ENCODE assay signal across 1 cellular context in the genomic region with DNA sequence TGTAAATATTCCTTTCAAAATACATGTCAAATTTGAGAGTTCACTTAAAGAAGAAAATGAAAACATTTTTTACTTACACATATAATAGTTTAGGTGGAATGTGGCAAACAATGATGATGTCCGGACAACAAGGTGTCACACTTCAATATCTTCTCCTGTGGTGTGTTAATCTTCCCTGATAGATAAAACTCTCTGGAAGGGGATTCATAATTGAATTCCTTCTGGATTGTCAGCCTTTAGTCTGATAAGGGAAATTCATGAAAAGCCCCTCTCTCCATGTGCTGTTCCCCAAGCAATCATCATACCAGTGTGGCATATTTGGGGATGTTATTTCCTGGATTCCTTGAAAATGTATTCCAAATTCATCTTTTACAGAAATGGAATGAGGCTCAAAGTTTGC.
TF ChIP-seq lines count a peak whose summit lies in the region.

No MANE protein-coding gene starts in this region.

TF ChIP-seq in H1, 55 proteins besides CTCF, POLR2A, EP300 and RAD21:
- no peak for TF ChIP-seq BACH1 (IDR thresholded peaks at IDR 0.05; ENCODE audit: low read length)
- no peak for TF ChIP-seq TCF12 (IDR thresholded peaks at IDR 0.05; ENCODE audit: low read depth, low read length)
- TF ChIP-seq, protein P1, sequence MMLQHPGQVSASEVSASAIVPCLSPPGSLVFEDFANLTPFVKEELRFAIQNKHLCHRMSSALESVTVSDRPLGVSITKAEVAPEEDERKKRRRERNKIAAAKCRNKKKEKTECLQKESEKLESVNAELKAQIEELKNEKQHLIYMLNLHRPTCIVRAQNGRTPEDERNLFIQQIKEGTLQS (IDR thresholded peaks at IDR 0.05; ENCODE audit: insufficient read depth, low read depth, low read length): no peak
- TF ChIP-seq TEAD4 (IDR thresholded peaks at IDR 0.05; ENCODE audit: low read depth, low read length): no peak
- TF ChIP-seq, protein P2, sequence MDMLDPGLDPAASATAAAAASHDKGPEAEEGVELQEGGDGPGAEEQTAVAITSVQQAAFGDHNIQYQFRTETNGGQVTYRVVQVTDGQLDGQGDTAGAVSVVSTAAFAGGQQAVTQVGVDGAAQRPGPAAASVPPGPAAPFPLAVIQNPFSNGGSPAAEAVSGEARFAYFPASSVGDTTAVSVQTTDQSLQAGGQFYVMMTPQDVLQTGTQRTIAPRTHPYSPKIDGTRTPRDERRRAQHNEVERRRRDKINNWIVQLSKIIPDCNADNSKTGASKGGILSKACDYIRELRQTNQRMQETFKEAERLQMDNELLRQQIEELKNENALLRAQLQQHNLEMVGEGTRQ (IDR thresholded peaks at IDR 0.05; ENCODE audit: low read length): no peak
- no peak for TF ChIP-seq SP4 (IDR thresholded peaks at IDR 0.05; ENCODE audit: low read length)
- no peak for TF ChIP-seq EZH2 (IDR thresholded peaks at IDR 0.05; ENCODE audit: low read depth, low read length, severe bottlenecking)
- TF ChIP-seq CBX5 (IDR thresholded peaks at IDR 0.05; ENCODE audit: low read depth, low read length): no peak
